In the genomic region with DNA sequence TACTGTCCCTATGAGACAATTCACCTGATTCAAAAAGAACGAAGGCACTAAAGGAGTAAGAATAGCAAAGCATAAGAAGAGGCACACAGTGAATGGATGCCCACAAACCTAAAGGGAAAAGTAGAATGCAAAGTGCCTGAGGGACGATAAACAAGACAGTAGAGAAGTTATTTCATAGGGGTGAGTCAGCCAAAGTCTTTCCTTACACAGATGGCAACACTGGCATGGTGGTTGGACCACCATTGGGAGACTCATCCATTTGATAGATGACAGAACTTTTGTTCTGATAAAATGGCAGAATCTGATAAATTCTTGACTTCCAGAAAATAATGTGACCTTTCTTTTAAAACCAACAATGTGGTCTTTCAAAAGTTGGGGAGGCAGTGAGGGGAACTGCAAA, we compare ENCODE assay signal across 25 cellular contexts.
DNase-seq lines count a peak whose midpoint lies in the region; TF ChIP-seq lines count a peak whose summit lies in the region.
"Had no signal": no experiment of that assay in that cellular context is flagged by ENCODE, and none has a peak within 500 bp of the region (broad histone marks: within the 10 kb centered on the region; RNA-seq: fewer than 3 reads in every experiment).

No MANE protein-coding gene starts in this region.

- H3K9ac ChIP-seq in mammary epithelial cell (ENCODE audit: insufficient read depth, low read length): no peak overlapping the region
- H3K9ac ChIP-seq: BLaER1 had no signal

- no peaks in the 10 kb centered on the region for H4K20me1 ChIP-seq in mammary epithelial cell (ENCODE audit: insufficient read depth, low read length)
- H4K20me1 ChIP-seq: BLaER1 had no signal

- POLR2A ChIA-PET in MCF 10A (lab: Yijun Ruan, JAX): no interaction called here

- DNase-seq in mammary epithelial cell (peak; percentile 4), MCF 10A (ENCODE audit: unreplicated experiment) (no peak), RPMI7951 (ENCODE audit: low read depth) (peak; percentile 65), foreskin melanocyte (peak; percentile 66), NCI-H526 treated with DMSO at 0.1 percent for 48 hours (lab: John Stamatoyannopoulos, UW) (no peak), NCI-H748 (lab: John Stamatoyannopoulos, UW; ENCODE audit: unreplicated experiment) (no peak), MG63 (no peak)
- DNase-seq: BE2C; C1 segment of cervical spinal cord; Caco-2; Calu3; CD4-positive, alpha-beta memory T cell; CD4-positive, CD25-positive, alpha-beta regulatory T cell; CD8-positive, alpha-beta memory T cell; DMS153; DMS53; DMS79; DND-41; EL; GDM1 had no signal

- H3K27ac Mint-ChIP-seq in MCF 10A (ENCODE audit: low read depth, unreplicated experiment): no peak overlapping the region
- H3K27ac Mint-ChIP-seq: CD14-positive monocyte; CD4-positive, alpha-beta memory T cell; CD4-positive, CD25-positive, alpha-beta regulatory T cell; CD8-positive, alpha-beta memory T cell had no signal

- H3K4me3 ChIP-seq in mammary epithelial cell (replicated peaks in 1 of 3; ENCODE audit: insufficient read depth in 1 of 3, low read depth in 2 of 3, low read length in 3 of 3) (no peak overlapping the region), MG63 (no peak overlapping the region)
- H3K4me3 ChIP-seq: A549, BLaER1, GM12878 had no signal

- no peaks in the 10 kb centered on the region for H3K4me1 Mint-ChIP-seq in MCF 10A (ENCODE audit: insufficient read depth, unreplicated experiment)
- H3K4me1 Mint-ChIP-seq: CD14-positive monocyte; CD4-positive, alpha-beta memory T cell; CD4-positive, CD25-positive, alpha-beta regulatory T cell; CD8-positive, alpha-beta memory T cell had no signal

- 15% methylated on average over 2 of the region's 2 CpGs for WGBS in mammary epithelial cell (ENCODE audit: low coverage, missing lambda C conversion rate)

- CTCF ChIA-PET in mammary epithelial cell (lab: Charles Lee; ENCODE audit: low non-redundant PET) (interaction anchor here (0.6 kb wide), 1 partner anchor 766 kb away, joined by 4 read pairs; no protein-coding TSS in a partner anchor), MCF 10A (lab: Yijun Ruan, JAX) (interaction anchor here (0.9 kb wide), 1 partner anchor 10 kb away, joined by 6 read pairs; no protein-coding TSS in a partner anchor)

- H3K27ac ChIP-seq in mammary epithelial cell (ENCODE audit: insufficient read depth, low read depth, low read length): no peak overlapping the region
- H3K27ac ChIP-seq: 22Rv1, A549, BLaER1 had no signal

- H3K79me2 ChIP-seq in mammary epithelial cell (ENCODE audit: insufficient read depth, low read length): no peaks in the 10 kb centered on the region

- no peak overlapping the region for H3K4me2 ChIP-seq in mammary epithelial cell (ENCODE audit: insufficient read depth, low read depth, low read length)
- H3K4me2 ChIP-seq: A549, BLaER1 had no signal

- peaks cover 80% of the 10 kb centered on the region for H3K27me3 Mint-ChIP-seq in MCF 10A (ENCODE audit: insufficient read depth, unreplicated experiment)

- no peaks in the 10 kb centered on the region for H3K4me1 ChIP-seq in mammary epithelial cell (ENCODE audit: insufficient read depth, low read length)
- H3K4me1 ChIP-seq: A549, BLaER1 had no signal

- BruUV-seq in mammary epithelial cell (replicated peaks; lab: Mats Ljungman, UMichigan) (no TSS peak), MCF 10A (replicated peaks; lab: Mats Ljungman, UMichigan) (no TSS peak)

- H3K36me3 ChIP-seq in mammary epithelial cell (ENCODE audit: insufficient read depth, low read length) (no peaks in the 10 kb centered on the region), MG63 (no peaks in the 10 kb centered on the region)
- H3K36me3 ChIP-seq: BE2C, BLaER1 had no signal

- H3K27me3 ChIP-seq in mammary epithelial cell (ENCODE audit: insufficient read depth, low read length) (peaks cover 3% of the 10 kb centered on the region), MG63 (no peaks in the 10 kb centered on the region)
- H3K27me3 ChIP-seq: BE2C, BLaER1 had no signal

- dilution Hi-C loops in mammary epithelial cell (cut with HindIII; ENCODE audit: low sequenced_read_pairs): no loop called here

- H3K36me3 Mint-ChIP-seq in MCF 10A (ENCODE audit: insufficient read depth, unreplicated experiment): no peaks in the 10 kb centered on the region
- H3K36me3 Mint-ChIP-seq: CD14-positive monocyte; CD4-positive, alpha-beta memory T cell; CD4-positive, CD25-positive, alpha-beta regulatory T cell; CD8-positive, alpha-beta memory T cell had no signal

- in situ Hi-C loops in mammary epithelial cell (cut with MboI; ENCODE audit: low sequenced_read_pairs in 2 of 2): no loop called here

- TF ChIP-seq CTCF in mammary epithelial cell (conservative IDR thresholded peaks at IDR 0.05 in 1 of 2, IDR thresholded peaks at IDR 0.05 in 1 of 2; ENCODE audit: extremely low read depth in 1 of 2, insufficient read depth in 1 of 2, low read depth in 1 of 2, low read length in 2 of 2): no peak
- TF ChIP-seq CTCF in MCF 10A (IDR thresholded peaks at IDR 0.05; ENCODE audit: unreplicated experiment): no peak

- H3K4me3 Mint-ChIP-seq in MCF 10A (ENCODE audit: unreplicated experiment): no peak overlapping the region
- H3K4me3 Mint-ChIP-seq: CD14-positive monocyte; CD4-positive, alpha-beta memory T cell; CD4-positive, CD25-positive, alpha-beta regulatory T cell; CD8-positive, alpha-beta memory T cell had no signal

- intact Hi-C loops in mammary epithelial cell (cut with micrococcal nuclease): no loop called here
- intact Hi-C loops in MCF 10A (cut with micrococcal nuclease): no loop called here

- H3K9me3 ChIP-seq in mammary epithelial cell (replicated peaks; ENCODE audit: insufficient read depth, low read length) (no peaks in the 10 kb centered on the region), MG63 (no peaks in the 10 kb centered on the region)
- H3K9me3 ChIP-seq: A549, BE2C, BLaER1, Caco-2 had no signal

- no peaks in the 10 kb centered on the region for H3K9me3 Mint-ChIP-seq in MCF 10A (ENCODE audit: unreplicated experiment)

- H2AFZ ChIP-seq in mammary epithelial cell (ENCODE audit: low read depth, low read length): no peak overlapping the region

Comparison
In these comparisons a context has a peak if more than half of its experiments do, and no peak if none do; other contexts are left out.
1. DNase-seq: peak in mammary epithelial cell (single experiment), RPMI7951 (single experiment) and foreskin melanocyte (single experiment); none in MCF 10A (single experiment), NCI-H526 treated with DMSO at 0.1 percent for 48 hours (single experiment), NCI-H748 (single experiment) and MG63 (single experiment).